ENCODE assay signal across 14 cellular contexts in the genomic region with DNA sequence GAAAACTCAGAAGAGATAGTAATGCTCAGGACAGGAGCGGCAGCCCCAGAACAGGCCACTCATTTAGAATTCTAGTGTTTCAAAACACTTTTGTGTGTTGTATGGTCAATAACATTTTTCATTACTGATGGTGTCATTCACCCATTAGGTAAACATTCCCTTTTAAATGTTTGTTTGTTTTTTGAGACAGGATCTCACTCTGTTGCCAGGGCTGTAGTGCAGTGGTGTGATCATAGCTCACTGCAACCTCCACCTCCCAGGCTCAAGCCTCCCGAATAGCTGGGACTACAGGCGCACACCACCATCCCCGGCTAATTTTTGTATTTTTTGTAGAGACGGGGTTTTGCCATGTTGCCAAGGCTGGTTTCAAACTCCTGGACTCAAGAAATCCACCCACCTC.
DNase-seq lines count a peak whose midpoint lies in the region; ATAC-seq and TF ChIP-seq lines count a peak whose summit lies in the region.
"Had no signal": no experiment of that assay in that cellular context is flagged by ENCODE, and none has a peak within 500 bp of the region (broad histone marks: within the 10 kb centered on the region; RNA-seq: fewer than 3 reads in every experiment).

No MANE protein-coding gene starts in this region.

- intact Hi-C loops in PC-9 (cut with micrococcal nuclease; ENCODE audit: unreplicated experiment) = no loop called here
- intact Hi-C loops in prostate gland (cut with DNase I) = no loop called here
- intact Hi-C loops in Calu3 (cut with micrococcal nuclease; ENCODE audit: unreplicated experiment) = no loop called here

- peak; percentile 48 for DNase-seq in DMS53 treated with DMSO at 0.1 percent for 48 hours (lab: John Stamatoyannopoulos, UW; ENCODE audit: unreplicated experiment)
- DNase-seq in PC-9 = peak in 1 of 2 experiments; percentile 43
- no peak for DNase-seq in left lobe of liver (ENCODE audit: low spot score)
- DNase-seq in effector memory CD4-positive, alpha-beta T cell = no peak
- DNase-seq in prostate gland (ENCODE audit: low spot score) = no peak
- DNase-seq in Calu3 = no peak
- DNase-seq: CD8-positive, alpha-beta T cell; DMS 273 treated with DMSO at 0.1 percent for 48 hours; DMS79; GDM1; H7 had no signal

- ATAC-seq in left lobe of liver = peak; percentile 79
- ATAC-seq: CD8-positive, alpha-beta T cell; GM23338 had no signal

- H3K9me3 ChIP-seq in PC-9 (ENCODE audit: insufficient read depth, low read depth) = no peaks in the 10 kb centered on the region
- no peaks in the 10 kb centered on the region for H3K9me3 ChIP-seq in effector memory CD4-positive, alpha-beta T cell (ENCODE audit: control insufficient read depth, low read length)
- no peaks in the 10 kb centered on the region for H3K9me3 ChIP-seq in prostate gland
- H3K9me3 ChIP-seq: BLaER1 treated with 17β-estradiol and CSF1 and Interleukin-3, amounts not matched to agents 10 nM and 100 nM had no signal

- H3K4me3 Mint-ChIP-seq in Calu3 (ENCODE audit: low read depth, unreplicated experiment) = no peak overlapping the region
- H3K4me3 Mint-ChIP-seq: B cell; CD8-positive, alpha-beta T cell; GM23338 had no signal

- no peaks in the 10 kb centered on the region for H3K9me3 Mint-ChIP-seq in Calu3 (ENCODE audit: low read depth, unreplicated experiment)
- H3K9me3 Mint-ChIP-seq: CD8-positive, alpha-beta T cell; GM23338 had no signal

- H3K36me3 ChIP-seq in PC-9 (ENCODE audit: low read depth) (peaks cover 14% of the 10 kb centered on the region; the same call in 1 of the 2 replicates), prostate gland (no peaks in the 10 kb centered on the region)
- H3K36me3 ChIP-seq in effector memory CD4-positive, alpha-beta T cell (ENCODE audit: control insufficient read depth, insufficient read depth, low read length) = no peaks in the 10 kb centered on the region
- H3K36me3 ChIP-seq: BLaER1 treated with 17β-estradiol and CSF1 and Interleukin-3, amounts not matched to agents 10 nM and 100 nM had no signal

- POLR2A ChIA-PET in PC-9 (lab: Charles Lee; ENCODE audit: unreplicated experiment) = no interaction called here

- no peaks in the 10 kb centered on the region for H3K79me2 ChIP-seq in PC-9 (ENCODE audit: low read depth)

- H3F3A ChIP-seq in PC-9 (ENCODE audit: insufficient read depth, low read depth) = peaks cover 11% of the 10 kb centered on the region; the same call in 1 of the 2 replicates

- H3K27me3 ChIP-seq in PC-9 (ENCODE audit: insufficient read depth, low read depth) (no peaks in the 10 kb centered on the region), prostate gland (replicated peaks; ENCODE audit: insufficient read depth) (no peaks in the 10 kb centered on the region)
- no peaks in the 10 kb centered on the region for H3K27me3 ChIP-seq in effector memory CD4-positive, alpha-beta T cell (replicated peaks; ENCODE audit: control insufficient read depth, insufficient read depth, low read length, poor library complexity, severe bottlenecking)
- H3K27me3 ChIP-seq: BLaER1 treated with 17β-estradiol and CSF1 and Interleukin-3, amounts not matched to agents 10 nM and 100 nM had no signal

- 96% methylated on average over 5 of the region's 5 CpGs for WGBS in prostate gland

- H3K4me1 ChIP-seq in PC-9 (replicated peaks; ENCODE audit: insufficient read depth) (peaks cover 18% of the 10 kb centered on the region), prostate gland (replicated peaks) (no peaks in the 10 kb centered on the region)
- H3K4me1 ChIP-seq in effector memory CD4-positive, alpha-beta T cell (ENCODE audit: control insufficient read depth, insufficient read depth, low read length, poor library complexity, severe bottlenecking) = no peaks in the 10 kb centered on the region
- H3K4me1 ChIP-seq: BLaER1 treated with 17β-estradiol and CSF1 and Interleukin-3, amounts not matched to agents 10 nM and 100 nM had no signal

- TSS peak; percentile 14 for BruUV-seq in PC-9 (replicated peaks; lab: Mats Ljungman, UMichigan)
- no TSS peak for BruUV-seq in Calu3 (replicated peaks; lab: Mats Ljungman, UMichigan)

- H2AFZ ChIP-seq in PC-9 = no peak overlapping the region
- H2AFZ ChIP-seq: GM23338 had no signal

- no peak overlapping the region for H3K4me2 ChIP-seq in PC-9
- H3K4me2 ChIP-seq: BLaER1 treated with 17β-estradiol and CSF1 and Interleukin-3, amounts not matched to agents 10 nM and 100 nM; GM23338 had no signal

- TF ChIP-seq CTCF in PC-9 (conservative IDR thresholded peaks at IDR 0.05) (no peak), prostate gland (IDR thresholded peaks at IDR 0.05) (no peak), Calu3 (IDR thresholded peaks at IDR 0.05; ENCODE audit: unreplicated experiment) (no peak)

- H3K27ac ChIP-seq in PC-9 = no peak overlapping the region
- H3K27ac ChIP-seq in effector memory CD4-positive, alpha-beta T cell (ENCODE audit: insufficient read depth, low read length, poor library complexity, severe bottlenecking) = no peak overlapping the region
- H3K27ac ChIP-seq in prostate gland = no peak overlapping the region
- H3K27ac ChIP-seq: BLaER1 treated with 17β-estradiol and CSF1 and Interleukin-3, amounts not matched to agents 10 nM and 100 nM had no signal

- CTCF ChIA-PET in PC-9 (lab: Charles Lee) (no interaction called here), Calu3 (lab: Charles Lee) (interaction anchor here (0.7 kb wide), 1 partner anchor 16 kb away, joined by 3 read pairs; no protein-coding TSS in a partner anchor)

- H3K9me2 ChIP-seq in PC-9 (ENCODE audit: insufficient read depth) = no peaks in the 10 kb centered on the region

- H3K36me3 Mint-ChIP-seq in Calu3 (ENCODE audit: insufficient read depth, unreplicated experiment) = peaks cover 48% of the 10 kb centered on the region
- H3K36me3 Mint-ChIP-seq: CD8-positive, alpha-beta T cell had no signal

- no peak for TF ChIP-seq POLR2A in prostate gland (IDR thresholded peaks at IDR 0.05)

- H3K27ac Mint-ChIP-seq in Calu3 (ENCODE audit: unreplicated experiment) = no peak overlapping the region
- H3K27ac Mint-ChIP-seq: B cell; CD8-positive, alpha-beta T cell; GM23338 had no signal

- no peaks in the 10 kb centered on the region for H4K20me1 ChIP-seq in PC-9 (ENCODE audit: insufficient read depth)
- H4K20me1 ChIP-seq: BLaER1 treated with 17β-estradiol and CSF1 and Interleukin-3, amounts not matched to agents 10 nM and 100 nM had no signal

- no peaks in the 10 kb centered on the region for H3K27me3 Mint-ChIP-seq in Calu3 (ENCODE audit: unreplicated experiment)

- H3K4me3 ChIP-seq in PC-9 (no peak overlapping the region), prostate gland (no peak overlapping the region)
- no peak overlapping the region for H3K4me3 ChIP-seq in effector memory CD4-positive, alpha-beta T cell (ENCODE audit: insufficient read depth, low read depth, low read length, poor library complexity, severe bottlenecking)
- H3K4me3 ChIP-seq: BLaER1 treated with 17β-estradiol and CSF1 and Interleukin-3, amounts not matched to agents 10 nM and 100 nM; GM23338 had no signal

- peaks cover 37% of the 10 kb centered on the region for H3K4me1 Mint-ChIP-seq in Calu3 (ENCODE audit: low read depth, unreplicated experiment)
